12 cellular contexts compared by ENCODE assay signal in genomic region chr10:103206715-103207114, GRCh38. TPM values are rescaled to one million over a fixed set of nuclear protein-coding genes. Genes with fewer than 3 reads are reported as not detected.
"Had no signal": no experiment of that assay in that cellular context is flagged by ENCODE, and none has a peak within 500 bp of the region (broad histone marks: within the 10 kb centered on the region; RNA-seq: fewer than 3 reads in every experiment).

No MANE protein-coding gene starts in this region.

RNA-seq across cellular contexts. Expression of gene RPEL1, which starts 39.0 kb away (rescaled TPM):
- total RNA-seq: activated B cell treated with CpG ODN at 0.5 μM for 24 hours; activated naive CD4-positive, alpha-beta T cell treated with anti-CD3 and anti-CD28 coated beads, Interleukin-2, amount 50 U/mL, for 72 hours; activated T-helper 1 cell treated with anti-CD3 and anti-CD28 coated beads, Interleukin-12 subunit alpha, Interleukin-12 subunit beta, Interleukin-2, Interleukin-4 antibody, amounts not matched to agents 30 ng/mL and 10 ng/mL and 1 ng/mL, durations not matched to agents 14 hours and 24 hours and 36 hours; adrenal gland; astrocyte; body of pancreas; MCF 10A; PC-3; Right ventricle myocardium inferior; SK-MEL-5; T-cell; T-helper 17 cell had no signal
